Comparison of ENCODE assay signal across 1 cellular context in genomic region chr18:48566588-48566987, GRCh38.
TF ChIP-seq lines count a peak whose summit lies in the region.

No MANE protein-coding gene starts in this region.

TF ChIP-seq in K562, 482 proteins besides CTCF, POLR2A, EP300 and RAD21 (continued from another document and continues in another):
- peak; percentile 53; the same call in 1 of the 2 replicates for TF ChIP-seq CUX1 (CRISPR knock-in tag; IDR thresholded peaks at IDR 0.05)
- no peak for TF ChIP-seq NFIC (IDR thresholded peaks at IDR 0.05)
- TF ChIP-seq PRMT5 (CRISPR knock-in tag; IDR thresholded peaks at IDR 0.05), result no peak
- TF ChIP-seq WHSC1 (IDR thresholded peaks at IDR 0.05; ENCODE audit: low read length), result no peak
- peak; percentile 59; the same call in 1 of the 2 replicates for TF ChIP-seq SMARCA4 (IDR thresholded peaks at IDR 0.05)
- peak; percentile 66; the same call in 1 of the 2 replicates for TF ChIP-seq ZNF354B (CRISPR knock-in tag; IDR thresholded peaks at IDR 0.05)
- no peak for TF ChIP-seq SP2 (IDR thresholded peaks at IDR 0.05; ENCODE audit: extremely low read depth, low read depth, low read length, poor library complexity, severe bottlenecking)
- TF ChIP-seq, protein P1, sequence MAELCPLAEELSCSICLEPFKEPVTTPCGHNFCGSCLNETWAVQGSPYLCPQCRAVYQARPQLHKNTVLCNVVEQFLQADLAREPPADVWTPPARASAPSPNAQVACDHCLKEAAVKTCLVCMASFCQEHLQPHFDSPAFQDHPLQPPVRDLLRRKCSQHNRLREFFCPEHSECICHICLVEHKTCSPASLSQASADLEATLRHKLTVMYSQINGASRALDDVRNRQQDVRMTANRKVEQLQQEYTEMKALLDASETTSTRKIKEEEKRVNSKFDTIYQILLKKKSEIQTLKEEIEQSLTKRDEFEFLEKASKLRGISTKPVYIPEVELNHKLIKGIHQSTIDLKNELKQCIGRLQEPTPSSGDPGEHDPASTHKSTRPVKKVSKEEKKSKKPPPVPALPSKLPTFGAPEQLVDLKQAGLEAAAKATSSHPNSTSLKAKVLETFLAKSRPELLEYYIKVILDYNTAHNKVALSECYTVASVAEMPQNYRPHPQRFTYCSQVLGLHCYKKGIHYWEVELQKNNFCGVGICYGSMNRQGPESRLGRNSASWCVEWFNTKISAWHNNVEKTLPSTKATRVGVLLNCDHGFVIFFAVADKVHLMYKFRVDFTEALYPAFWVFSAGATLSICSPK (IDR thresholded peaks at IDR 0.05; ENCODE audit: borderline replicate concordance), result no peak
- TF ChIP-seq NBN (IDR thresholded peaks at IDR 0.05; ENCODE audit: low read depth), result no peak
- TF ChIP-seq ZEB2 (IDR thresholded peaks at IDR 0.05), result no peak
- TF ChIP-seq, protein P2, sequence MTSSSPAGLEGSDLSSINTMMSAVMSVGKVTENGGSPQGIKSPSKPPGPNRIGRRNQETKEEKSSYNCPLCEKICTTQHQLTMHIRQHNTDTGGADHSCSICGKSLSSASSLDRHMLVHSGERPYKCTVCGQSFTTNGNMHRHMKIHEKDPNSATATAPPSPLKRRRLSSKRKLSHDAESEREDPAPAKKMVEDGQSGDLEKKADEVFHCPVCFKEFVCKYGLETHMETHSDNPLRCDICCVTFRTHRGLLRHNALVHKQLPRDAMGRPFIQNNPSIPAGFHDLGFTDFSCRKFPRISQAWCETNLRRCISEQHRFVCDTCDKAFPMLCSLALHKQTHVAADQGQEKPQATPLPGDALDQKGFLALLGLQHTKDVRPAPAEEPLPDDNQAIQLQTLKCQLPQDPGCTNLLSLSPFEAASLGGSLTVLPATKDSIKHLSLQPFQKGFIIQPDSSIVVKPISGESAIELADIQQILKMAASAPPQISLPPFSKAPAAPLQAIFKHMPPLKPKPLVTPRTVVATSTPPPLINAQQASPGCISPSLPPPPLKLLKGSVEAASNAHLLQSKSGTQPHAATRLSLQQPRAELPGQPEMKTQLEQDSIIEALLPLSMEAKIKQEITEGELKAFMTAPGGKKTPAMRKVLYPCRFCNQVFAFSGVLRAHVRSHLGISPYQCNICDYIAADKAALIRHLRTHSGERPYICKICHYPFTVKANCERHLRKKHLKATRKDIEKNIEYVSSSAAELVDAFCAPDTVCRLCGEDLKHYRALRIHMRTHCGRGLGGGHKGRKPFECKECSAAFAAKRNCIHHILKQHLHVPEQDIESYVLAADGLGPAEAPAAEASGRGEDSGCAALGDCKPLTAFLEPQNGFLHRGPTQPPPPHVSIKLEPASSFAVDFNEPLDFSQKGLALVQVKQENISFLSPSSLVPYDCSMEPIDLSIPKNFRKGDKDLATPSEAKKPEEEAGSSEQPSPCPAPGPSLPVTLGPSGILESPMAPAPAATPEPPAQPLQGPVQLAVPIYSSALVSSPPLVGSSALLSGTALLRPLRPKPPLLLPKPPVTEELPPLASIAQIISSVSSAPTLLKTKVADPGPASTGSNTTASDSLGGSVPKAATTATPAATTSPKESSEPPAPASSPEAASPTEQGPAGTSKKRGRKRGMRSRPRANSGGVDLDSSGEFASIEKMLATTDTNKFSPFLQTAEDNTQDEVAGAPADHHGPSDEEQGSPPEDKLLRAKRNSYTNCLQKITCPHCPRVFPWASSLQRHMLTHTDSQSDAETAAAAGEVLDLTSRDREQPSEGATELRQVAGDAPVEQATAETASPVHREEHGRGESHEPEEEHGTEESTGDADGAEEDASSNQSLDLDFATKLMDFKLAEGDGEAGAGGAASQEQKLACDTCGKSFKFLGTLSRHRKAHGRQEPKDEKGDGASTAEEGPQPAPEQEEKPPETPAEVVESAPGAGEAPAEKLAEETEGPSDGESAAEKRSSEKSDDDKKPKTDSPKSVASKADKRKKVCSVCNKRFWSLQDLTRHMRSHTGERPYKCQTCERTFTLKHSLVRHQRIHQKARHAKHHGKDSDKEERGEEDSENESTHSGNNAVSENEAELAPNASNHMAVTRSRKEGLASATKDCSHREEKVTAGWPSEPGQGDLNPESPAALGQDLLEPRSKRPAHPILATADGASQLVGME (CRISPR knock-in tag; IDR thresholded peaks at IDR 0.05), result 0 out of 2 replicates have a peak, but pooled peaks have one; percentile 54
- no peak for TF ChIP-seq FOXJ3 (CRISPR knock-in tag; IDR thresholded peaks at IDR 0.05)
- TF ChIP-seq ZNF717 (CRISPR knock-in tag; IDR thresholded peaks at IDR 0.05), result no peak
- TF ChIP-seq THRAP3 (IDR thresholded peaks at IDR 0.05; ENCODE audit: borderline replicate concordance), result no peak
- TF ChIP-seq, protein P3, sequence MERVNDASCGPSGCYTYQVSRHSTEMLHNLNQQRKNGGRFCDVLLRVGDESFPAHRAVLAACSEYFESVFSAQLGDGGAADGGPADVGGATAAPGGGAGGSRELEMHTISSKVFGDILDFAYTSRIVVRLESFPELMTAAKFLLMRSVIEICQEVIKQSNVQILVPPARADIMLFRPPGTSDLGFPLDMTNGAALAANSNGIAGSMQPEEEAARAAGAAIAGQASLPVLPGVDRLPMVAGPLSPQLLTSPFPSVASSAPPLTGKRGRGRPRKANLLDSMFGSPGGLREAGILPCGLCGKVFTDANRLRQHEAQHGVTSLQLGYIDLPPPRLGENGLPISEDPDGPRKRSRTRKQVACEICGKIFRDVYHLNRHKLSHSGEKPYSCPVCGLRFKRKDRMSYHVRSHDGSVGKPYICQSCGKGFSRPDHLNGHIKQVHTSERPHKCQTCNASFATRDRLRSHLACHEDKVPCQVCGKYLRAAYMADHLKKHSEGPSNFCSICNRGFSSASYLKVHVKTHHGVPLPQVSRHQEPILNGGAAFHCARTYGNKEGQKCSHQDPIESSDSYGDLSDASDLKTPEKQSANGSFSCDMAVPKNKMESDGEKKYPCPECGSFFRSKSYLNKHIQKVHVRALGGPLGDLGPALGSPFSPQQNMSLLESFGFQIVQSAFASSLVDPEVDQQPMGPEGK (CRISPR knock-in tag; IDR thresholded peaks at IDR 0.05; ENCODE audit: borderline replicate concordance), result no peak
- TF ChIP-seq, protein P4, sequence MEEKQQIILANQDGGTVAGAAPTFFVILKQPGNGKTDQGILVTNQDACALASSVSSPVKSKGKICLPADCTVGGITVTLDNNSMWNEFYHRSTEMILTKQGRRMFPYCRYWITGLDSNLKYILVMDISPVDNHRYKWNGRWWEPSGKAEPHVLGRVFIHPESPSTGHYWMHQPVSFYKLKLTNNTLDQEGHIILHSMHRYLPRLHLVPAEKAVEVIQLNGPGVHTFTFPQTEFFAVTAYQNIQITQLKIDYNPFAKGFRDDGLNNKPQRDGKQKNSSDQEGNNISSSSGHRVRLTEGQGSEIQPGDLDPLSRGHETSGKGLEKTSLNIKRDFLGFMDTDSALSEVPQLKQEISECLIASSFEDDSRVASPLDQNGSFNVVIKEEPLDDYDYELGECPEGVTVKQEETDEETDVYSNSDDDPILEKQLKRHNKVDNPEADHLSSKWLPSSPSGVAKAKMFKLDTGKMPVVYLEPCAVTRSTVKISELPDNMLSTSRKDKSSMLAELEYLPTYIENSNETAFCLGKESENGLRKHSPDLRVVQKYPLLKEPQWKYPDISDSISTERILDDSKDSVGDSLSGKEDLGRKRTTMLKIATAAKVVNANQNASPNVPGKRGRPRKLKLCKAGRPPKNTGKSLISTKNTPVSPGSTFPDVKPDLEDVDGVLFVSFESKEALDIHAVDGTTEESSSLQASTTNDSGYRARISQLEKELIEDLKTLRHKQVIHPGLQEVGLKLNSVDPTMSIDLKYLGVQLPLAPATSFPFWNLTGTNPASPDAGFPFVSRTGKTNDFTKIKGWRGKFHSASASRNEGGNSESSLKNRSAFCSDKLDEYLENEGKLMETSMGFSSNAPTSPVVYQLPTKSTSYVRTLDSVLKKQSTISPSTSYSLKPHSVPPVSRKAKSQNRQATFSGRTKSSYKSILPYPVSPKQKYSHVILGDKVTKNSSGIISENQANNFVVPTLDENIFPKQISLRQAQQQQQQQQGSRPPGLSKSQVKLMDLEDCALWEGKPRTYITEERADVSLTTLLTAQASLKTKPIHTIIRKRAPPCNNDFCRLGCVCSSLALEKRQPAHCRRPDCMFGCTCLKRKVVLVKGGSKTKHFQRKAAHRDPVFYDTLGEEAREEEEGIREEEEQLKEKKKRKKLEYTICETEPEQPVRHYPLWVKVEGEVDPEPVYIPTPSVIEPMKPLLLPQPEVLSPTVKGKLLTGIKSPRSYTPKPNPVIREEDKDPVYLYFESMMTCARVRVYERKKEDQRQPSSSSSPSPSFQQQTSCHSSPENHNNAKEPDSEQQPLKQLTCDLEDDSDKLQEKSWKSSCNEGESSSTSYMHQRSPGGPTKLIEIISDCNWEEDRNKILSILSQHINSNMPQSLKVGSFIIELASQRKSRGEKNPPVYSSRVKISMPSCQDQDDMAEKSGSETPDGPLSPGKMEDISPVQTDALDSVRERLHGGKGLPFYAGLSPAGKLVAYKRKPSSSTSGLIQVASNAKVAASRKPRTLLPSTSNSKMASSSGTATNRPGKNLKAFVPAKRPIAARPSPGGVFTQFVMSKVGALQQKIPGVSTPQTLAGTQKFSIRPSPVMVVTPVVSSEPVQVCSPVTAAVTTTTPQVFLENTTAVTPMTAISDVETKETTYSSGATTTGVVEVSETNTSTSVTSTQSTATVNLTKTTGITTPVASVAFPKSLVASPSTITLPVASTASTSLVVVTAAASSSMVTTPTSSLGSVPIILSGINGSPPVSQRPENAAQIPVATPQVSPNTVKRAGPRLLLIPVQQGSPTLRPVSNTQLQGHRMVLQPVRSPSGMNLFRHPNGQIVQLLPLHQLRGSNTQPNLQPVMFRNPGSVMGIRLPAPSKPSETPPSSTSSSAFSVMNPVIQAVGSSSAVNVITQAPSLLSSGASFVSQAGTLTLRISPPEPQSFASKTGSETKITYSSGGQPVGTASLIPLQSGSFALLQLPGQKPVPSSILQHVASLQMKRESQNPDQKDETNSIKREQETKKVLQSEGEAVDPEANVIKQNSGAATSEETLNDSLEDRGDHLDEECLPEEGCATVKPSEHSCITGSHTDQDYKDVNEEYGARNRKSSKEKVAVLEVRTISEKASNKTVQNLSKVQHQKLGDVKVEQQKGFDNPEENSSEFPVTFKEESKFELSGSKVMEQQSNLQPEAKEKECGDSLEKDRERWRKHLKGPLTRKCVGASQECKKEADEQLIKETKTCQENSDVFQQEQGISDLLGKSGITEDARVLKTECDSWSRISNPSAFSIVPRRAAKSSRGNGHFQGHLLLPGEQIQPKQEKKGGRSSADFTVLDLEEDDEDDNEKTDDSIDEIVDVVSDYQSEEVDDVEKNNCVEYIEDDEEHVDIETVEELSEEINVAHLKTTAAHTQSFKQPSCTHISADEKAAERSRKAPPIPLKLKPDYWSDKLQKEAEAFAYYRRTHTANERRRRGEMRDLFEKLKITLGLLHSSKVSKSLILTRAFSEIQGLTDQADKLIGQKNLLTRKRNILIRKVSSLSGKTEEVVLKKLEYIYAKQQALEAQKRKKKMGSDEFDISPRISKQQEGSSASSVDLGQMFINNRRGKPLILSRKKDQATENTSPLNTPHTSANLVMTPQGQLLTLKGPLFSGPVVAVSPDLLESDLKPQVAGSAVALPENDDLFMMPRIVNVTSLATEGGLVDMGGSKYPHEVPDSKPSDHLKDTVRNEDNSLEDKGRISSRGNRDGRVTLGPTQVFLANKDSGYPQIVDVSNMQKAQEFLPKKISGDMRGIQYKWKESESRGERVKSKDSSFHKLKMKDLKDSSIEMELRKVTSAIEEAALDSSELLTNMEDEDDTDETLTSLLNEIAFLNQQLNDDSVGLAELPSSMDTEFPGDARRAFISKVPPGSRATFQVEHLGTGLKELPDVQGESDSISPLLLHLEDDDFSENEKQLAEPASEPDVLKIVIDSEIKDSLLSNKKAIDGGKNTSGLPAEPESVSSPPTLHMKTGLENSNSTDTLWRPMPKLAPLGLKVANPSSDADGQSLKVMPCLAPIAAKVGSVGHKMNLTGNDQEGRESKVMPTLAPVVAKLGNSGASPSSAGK (IDR thresholded peaks at IDR 0.05), result 0 out of 2 replicates have a peak, but pooled peaks have one; percentile 21
- TF ChIP-seq ZNF551 (CRISPR knock-in tag; IDR thresholded peaks at IDR 0.05), result no peak
- peak; percentile 100 for TF ChIP-seq ZNF316 (IDR thresholded peaks at IDR 0.05)
- TF ChIP-seq POLR2H (tag; IDR thresholded peaks at IDR 0.05; ENCODE audit: low read depth), result no peak
- TF ChIP-seq HDAC8 (tag; IDR thresholded peaks at IDR 0.05), result peak; percentile 93
- TF ChIP-seq ETV5 (CRISPR knock-in tag; IDR thresholded peaks at IDR 0.05; ENCODE audit: low read depth), result no peak
- no peak for TF ChIP-seq FOXP1 (CRISPR knock-in tag; IDR thresholded peaks at IDR 0.05)
- no peak for TF ChIP-seq COPS2 (conservative IDR thresholded peaks at IDR 0.05)
- TF ChIP-seq PTRF (tag; IDR thresholded peaks at IDR 0.05), result peak; percentile 87
- no peak for TF ChIP-seq ZNF764 (CRISPR knock-in tag; IDR thresholded peaks at IDR 0.05; ENCODE audit: low read depth)
- TF ChIP-seq NCOR1 (IDR thresholded peaks at IDR 0.05), result no peak
- TF ChIP-seq ARNT (IDR thresholded peaks at IDR 0.05), result no peak
- TF ChIP-seq HMG20A (CRISPR knock-in tag; conservative IDR thresholded peaks at IDR 0.05), result no peak
